ENCODE assay signal across 30 cellular contexts in the genomic region with DNA sequence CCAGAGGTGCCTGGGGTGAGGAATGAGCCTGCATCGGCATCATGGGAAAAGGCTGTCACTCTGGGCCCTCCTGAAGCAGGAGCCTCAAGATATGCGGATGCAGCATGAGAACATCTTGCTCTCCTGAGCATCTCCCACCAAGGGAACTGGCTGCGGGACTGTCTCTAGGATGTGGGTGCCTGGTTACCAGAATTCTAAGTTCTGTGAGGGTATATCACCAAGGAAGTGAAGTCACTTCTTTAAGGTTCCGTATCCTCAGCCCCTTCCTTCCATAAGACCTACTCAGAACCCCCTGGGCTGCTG.
"Had no signal": no experiment of that assay in that cellular context is flagged by ENCODE, and none has a peak within 500 bp of the region (broad histone marks: within the 10 kb centered on the region; RNA-seq: fewer than 3 reads in every experiment).

No MANE protein-coding gene starts in this region.

- H3K27me3 ChIP-seq: ovary, right lobe of liver, testis, uterus had no signal

- ATAC-seq: naive thymus-derived CD8-positive, alpha-beta T cell; psoas muscle; stimulated activated naive B cell treated with anti-CD40 and anti-IgM and Interleukin-4, amounts not matched to agents 10 μg/mL and 1 μg/mL and 100 μg/mL, for 72 hours had no signal

- H3K9ac ChIP-seq: parathyroid adenoma had no signal

- FAIRE-seq: small intestine had no signal

- H3K4me1 ChIP-seq: parathyroid adenoma, psoas muscle, right lobe of liver, sigmoid colon, suprapubic skin, tibial artery, transverse colon, upper lobe of right lung, uterus had no signal

- H3K9me3 Mint-ChIP-seq: naive thymus-derived CD8-positive, alpha-beta T cell; natural killer cell treated with Interleukin-12 subunit alpha and Interleukin-12 subunit beta and Interleukin-15 and Interleukin-18, amount 100 ng/mL, for 72 hours; nephron progenitor cell; neural crest cell; stimulated activated effector memory CD8-positive, alpha-beta T cell treated with anti-CD3 and anti-CD28 coated beads, Interleukin-12 subunit alpha, Interleukin-12 subunit beta, amount 100 ng/mL, for 72 hours; stimulated activated naive B cell treated with anti-CD40 and anti-IgM and Interleukin-4, amounts not matched to agents 10 μg/mL and 1 μg/mL and 100 μg/mL, for 72 hours; stimulated activated naive CD8-positive, alpha-beta T cell treated with anti-CD3 and anti-CD28 coated beads, Interleukin-15, Interleukin-2, amounts not matched to agents 100 ng/mL and 50 ng/mL, for 24 hours; type B pancreatic cell had no signal

- H3K36me3 ChIP-seq: ovary, right lobe of liver, sigmoid colon, suprapubic skin, tibial artery, transverse colon, upper lobe of right lung, uterus had no signal

- H2AFZ ChIP-seq: parathyroid adenoma had no signal

- H3K4me3 ChIP-seq: ovary, psoas muscle, right lobe of liver, sigmoid colon, suprapubic skin, testis, tibial artery, transverse colon, upper lobe of right lung, uterus had no signal

- H3K27ac Mint-ChIP-seq: naive thymus-derived CD8-positive, alpha-beta T cell; natural killer cell treated with Interleukin-12 subunit alpha and Interleukin-12 subunit beta and Interleukin-15 and Interleukin-18, amount 100 ng/mL, for 72 hours; nephron progenitor cell; progenitor cell of endocrine pancreas; stimulated activated effector memory CD8-positive, alpha-beta T cell treated with anti-CD3 and anti-CD28 coated beads, Interleukin-12 subunit alpha, Interleukin-12 subunit beta, amount 100 ng/mL, for 72 hours; stimulated activated naive B cell treated with anti-CD40 and anti-IgM and Interleukin-4, amounts not matched to agents 10 μg/mL and 1 μg/mL and 100 μg/mL, for 72 hours; stimulated activated naive CD8-positive, alpha-beta T cell treated with anti-CD3 and anti-CD28 coated beads, Interleukin-15, Interleukin-2, amounts not matched to agents 100 ng/mL and 50 ng/mL, for 24 hours; type B pancreatic cell had no signal

- H3K27me3 Mint-ChIP-seq: natural killer cell treated with Interleukin-12 subunit alpha and Interleukin-12 subunit beta and Interleukin-15 and Interleukin-18, amount 100 ng/mL, for 72 hours; stimulated activated naive B cell treated with anti-CD40 and anti-IgM and Interleukin-4, amounts not matched to agents 10 μg/mL and 1 μg/mL and 100 μg/mL, for 72 hours; stimulated activated naive CD8-positive, alpha-beta T cell treated with anti-CD3 and anti-CD28 coated beads, Interleukin-15, Interleukin-2, amounts not matched to agents 100 ng/mL and 50 ng/mL, for 24 hours had no signal

- H3K36me3 Mint-ChIP-seq: naive thymus-derived CD8-positive, alpha-beta T cell; natural killer cell treated with Interleukin-12 subunit alpha and Interleukin-12 subunit beta and Interleukin-15 and Interleukin-18, amount 100 ng/mL, for 72 hours; stimulated activated effector memory CD8-positive, alpha-beta T cell treated with anti-CD3 and anti-CD28 coated beads, Interleukin-12 subunit alpha, Interleukin-12 subunit beta, amount 100 ng/mL, for 72 hours; stimulated activated naive B cell treated with anti-CD40 and anti-IgM and Interleukin-4, amounts not matched to agents 10 μg/mL and 1 μg/mL and 100 μg/mL, for 72 hours; type B pancreatic cell had no signal

- H3K4me3 Mint-ChIP-seq: naive thymus-derived CD8-positive, alpha-beta T cell; natural killer cell treated with Interleukin-12 subunit alpha and Interleukin-12 subunit beta and Interleukin-15 and Interleukin-18, amount 100 ng/mL, for 72 hours; nephron progenitor cell; neural crest cell; stimulated activated effector memory CD8-positive, alpha-beta T cell treated with anti-CD3 and anti-CD28 coated beads, Interleukin-12 subunit alpha, Interleukin-12 subunit beta, amount 100 ng/mL, for 72 hours; stimulated activated naive B cell treated with anti-CD40 and anti-IgM and Interleukin-4, amounts not matched to agents 10 μg/mL and 1 μg/mL and 100 μg/mL, for 72 hours; stimulated activated naive CD8-positive, alpha-beta T cell treated with anti-CD3 and anti-CD28 coated beads, Interleukin-15, Interleukin-2, amounts not matched to agents 100 ng/mL and 50 ng/mL, for 24 hours; type B pancreatic cell had no signal

- H3K9me3 ChIP-seq: ovary, psoas muscle, right lobe of liver, sigmoid colon, suprapubic skin, testis, tibial artery, transverse colon, upper lobe of right lung, uterus had no signal

- H3K27ac ChIP-seq: ovary, parathyroid adenoma, psoas muscle, right lobe of liver, sigmoid colon, suprapubic skin, testis, tibial artery, transverse colon, upper lobe of right lung, uterus had no signal

- H3K79me2 ChIP-seq: parathyroid adenoma had no signal

- DNase-seq: naive thymus-derived CD8-positive, alpha-beta T cell; nephron progenitor cell; occipital lobe; posterior cingulate gyrus; psoas muscle; right cardiac atrium; right lobe of liver; small intestine; stimulated activated CD4-positive, alpha-beta T cell treated with anti-CD3 and anti-CD28 coated beads, Interleukin-15, amount 100 ng/mL, for 24 hours; stimulated activated CD4-positive, alpha-beta T cell treated with anti-CD3 and anti-CD28 coated beads, Interleukin-2, amount 100 ng/mL, for 24 hours; stimulated activated CD4-positive, alpha-beta T cell treated with anti-CD3 and anti-CD28 coated beads, Interleukin-2, amount 100 ng/mL, for 48 hours; stimulated activated CD4-positive, alpha-beta T cell treated with anti-CD3 and anti-CD28 coated beads, Interleukin-4, amount 100 ng/mL, for 24 hours; stimulated activated naive B cell treated with anti-CD40 and anti-IgM and Interleukin-4, amounts not matched to agents 10 μg/mL and 1 μg/mL and 100 μg/mL, for 72 hours; stimulated activated naive CD4-positive, alpha-beta T cell treated with Interleukin-2 at 50 U/mL for 16 hours; substantia nigra; tibial artery; transverse colon; upper lobe of right lung; uterus had no signal

- H3K4me1 Mint-ChIP-seq: nephron progenitor cell, neural crest cell had no signal
